ENCODE assay signal across 22 cellular contexts in genomic region chr5:153893809-153894208, GRCh38.
"Had no signal": no experiment of that assay in that cellular context is flagged by ENCODE, and none has a peak within 500 bp of the region (broad histone marks: within the 10 kb centered on the region; RNA-seq: fewer than 3 reads in every experiment).

No MANE protein-coding gene starts in this region.

- H3K4me3 ChIP-seq: right atrium auricular region, spleen, suprapubic skin, tibial artery, upper lobe of right lung had no signal

- H3K36me3 ChIP-seq: right atrium auricular region, spleen, suprapubic skin, tibial artery, upper lobe of right lung had no signal

- H2AFZ ChIP-seq: parathyroid adenoma had no signal

- H3K79me2 ChIP-seq: parathyroid adenoma had no signal

- H3K9ac ChIP-seq: parathyroid adenoma had no signal

- H3K4me1 ChIP-seq: right atrium auricular region, spleen, suprapubic skin, upper lobe of right lung had no signal

- FAIRE-seq: bronchial epithelial cell, frontal cortex, keratinocyte had no signal

- ATAC-seq: activated CD8-positive, alpha-beta T cell treated with anti-CD3 and anti-CD28 coated beads for 36 hours; activated naive CD4-positive, alpha-beta T cell treated with anti-CD3 and anti-CD28 coated beads, Interleukin-2, amount 50 U/mL, for 72 hours; activated T-cell treated with anti-CD3 and anti-CD28 coated beads, Interleukin-2, amount 50 U/mL, for 4 hours; left cardiac atrium; naive thymus-derived CD4-positive, alpha-beta T cell; upper lobe of right lung; WTC11 had no signal

- H3K9me3 ChIP-seq: right atrium auricular region, spleen, suprapubic skin, tibial artery, upper lobe of right lung had no signal

- DNase-seq: activated CD4-positive, alpha-beta T cell treated with anti-CD3 and anti-CD28 coated beads for 1 hour; activated CD4-positive, alpha-beta T cell treated with anti-CD3 and anti-CD28 coated beads, Interleukin-2, amount 10 ng/mL, durations not matched to agents 7 days and 5 days; activated CD8-positive, alpha-beta T cell treated with anti-CD3 and anti-CD28 coated beads for 36 hours; activated naive CD4-positive, alpha-beta T cell; activated T-cell treated with anti-CD3 and anti-CD28 coated beads, Interleukin-2, amount 50 U/mL, for 4 hours; left cardiac atrium; mammary epithelial cell; naive thymus-derived CD4-positive, alpha-beta T cell; occipital lobe; spleen; stimulated activated naive CD4-positive, alpha-beta T cell; T-helper 1 cell; tibial artery; upper lobe of right lung had no signal

- H3K27me3 ChIP-seq: right atrium auricular region, spleen, suprapubic skin, tibial artery, upper lobe of right lung had no signal

- H3K27ac ChIP-seq: parathyroid adenoma, right atrium auricular region, spleen, suprapubic skin, tibial artery, upper lobe of right lung had no signal
